In genomic region chr17:74392848-74393247, GRCh38 we compare ENCODE assay signal across 1 cellular context.
TF ChIP-seq lines count a peak whose summit lies in the region.

No MANE protein-coding gene starts in this region.

TF ChIP-seq in GM23338, 12 proteins besides CTCF, POLR2A, EP300 and RAD21:
- TF ChIP-seq EZH2phosphoT487 (IDR thresholded peaks at IDR 0.05; ENCODE audit: unreplicated experiment) (no peak), CREB1 (CRISPR knock-in tag; IDR thresholded peaks at IDR 0.05; ENCODE audit: low read depth) (no peak), EZH2 (IDR thresholded peaks at IDR 0.05; ENCODE audit: low read depth, unreplicated experiment) (no peak)
- TF ChIP-seq, protein P1, sequence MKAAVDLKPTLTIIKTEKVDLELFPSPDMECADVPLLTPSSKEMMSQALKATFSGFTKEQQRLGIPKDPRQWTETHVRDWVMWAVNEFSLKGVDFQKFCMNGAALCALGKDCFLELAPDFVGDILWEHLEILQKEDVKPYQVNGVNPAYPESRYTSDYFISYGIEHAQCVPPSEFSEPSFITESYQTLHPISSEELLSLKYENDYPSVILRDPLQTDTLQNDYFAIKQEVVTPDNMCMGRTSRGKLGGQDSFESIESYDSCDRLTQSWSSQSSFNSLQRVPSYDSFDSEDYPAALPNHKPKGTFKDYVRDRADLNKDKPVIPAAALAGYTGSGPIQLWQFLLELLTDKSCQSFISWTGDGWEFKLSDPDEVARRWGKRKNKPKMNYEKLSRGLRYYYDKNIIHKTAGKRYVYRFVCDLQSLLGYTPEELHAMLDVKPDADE (IDR thresholded peaks at IDR 0.05), result peak; percentile 45; the same call in 1 of the 2 replicates
